19 cellular contexts compared by ENCODE assay signal in the genomic region with DNA sequence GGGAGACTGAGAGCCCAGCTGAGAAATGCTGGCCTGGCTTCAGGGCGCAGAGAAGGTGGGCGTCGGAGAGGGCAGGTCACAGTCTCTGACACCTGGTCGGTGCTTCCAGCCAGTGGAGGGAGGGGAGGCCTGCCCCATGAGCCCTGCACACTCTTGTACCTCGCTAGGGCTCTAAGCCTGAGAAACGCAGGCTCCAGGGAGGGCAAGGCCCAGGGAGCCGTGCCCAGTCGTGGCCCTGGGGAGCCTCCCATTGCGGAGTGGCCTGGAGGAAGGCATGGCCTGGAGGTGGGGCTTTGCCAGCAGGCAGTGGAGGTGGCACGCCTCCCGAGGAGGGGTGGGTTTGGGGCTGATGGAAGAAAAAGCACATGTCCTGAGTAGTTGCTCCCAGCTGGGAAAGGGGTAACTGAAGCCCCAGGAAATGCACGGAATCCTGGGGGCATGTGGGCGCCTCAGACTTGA. TPM values are rescaled to one million over a fixed set of nuclear protein-coding genes. Genes with fewer than 3 reads are reported as not detected.
DNase-seq lines count a peak whose midpoint lies in the region; ATAC-seq and TF ChIP-seq lines count a peak whose summit lies in the region.
"Had no signal": no experiment of that assay in that cellular context is flagged by ENCODE, and none has a peak within 500 bp of the region (broad histone marks: within the 10 kb centered on the region; RNA-seq: fewer than 3 reads in every experiment).

No MANE protein-coding gene starts in this region.

- H2BK120ac ChIP-seq in mesendoderm (ENCODE audit: low read depth, low read length): no peak overlapping the region

- peak; percentile 36 for DNase-seq in activated CD8-positive, alpha-beta memory T cell treated with anti-CD3 and anti-CD28 coated beads, Interleukin-2, amount 10 ng/mL, durations not matched to agents 7 days and 5 days
- no peak for DNase-seq in activated CD8-positive, alpha-beta memory T cell treated with anti-CD3 and anti-CD28 coated beads for 24 hours
- DNase-seq in epithelial cell of prostate (ENCODE audit: low read depth, low spot score) (no peak), mesendoderm (no peak), vagina (ENCODE audit: extremely low spot score in 2 of 2) (peak; percentile 84 to 94), amygdala (lab: John Stamatoyannopoulos, UW) (no peak), OCI-LY7 (ENCODE audit: low spot score) (no peak), tibial nerve (ENCODE audit: low spot score in 2 of 2) (no peak)
- DNase-seq: activated naive CD4-positive, alpha-beta T cell treated with anti-CD3 and anti-CD28 coated beads, Interleukin-2, amount 10 ng/mL, durations not matched to agents 7 days and 5 days; CD4-positive, alpha-beta memory T cell; effector CD4-positive, alpha-beta T cell; foreskin melanocyte; mesenchymal stem cell; stimulated activated CD4-positive, alpha-beta T cell treated with anti-CD3 and anti-CD28 coated beads, Interleukin-2, amount 100 ng/mL, for 48 hours had no signal

- H3K4me3 Mint-ChIP-seq in activated CD8-positive, alpha-beta memory T cell treated with anti-CD3 and anti-CD28 coated beads, Interleukin-2, amount 10 ng/mL, durations not matched to agents 7 days and 5 days: no peak overlapping the region
- H3K4me3 Mint-ChIP-seq: activated naive CD4-positive, alpha-beta T cell treated with anti-CD3 and anti-CD28 coated beads, Interleukin-2, amount 10 ng/mL, durations not matched to agents 7 days and 5 days; brain; neural crest cell; T-helper 1 cell treated with Interleukin-12 subunit alpha and Interleukin-12 subunit beta and Interleukin-4 antibody, amounts not matched to agents 30 μg/mL and 1 μg/mL, for 36 hours had no signal

- peak overlapping the region; percentile 17 for H3K56ac ChIP-seq in mesendoderm (ENCODE audit: low read length)

- H4K8ac ChIP-seq in mesendoderm (ENCODE audit: low read depth, low read length): no peak overlapping the region

- no peaks in the 10 kb centered on the region for H3K79me1 ChIP-seq in mesendoderm (ENCODE audit: low read length)

- H2BK15ac ChIP-seq in mesendoderm (replicated peaks; ENCODE audit: low read depth): no peak overlapping the region

- H3K4me2 ChIP-seq in mesendoderm (ENCODE audit: low read length) (no peak overlapping the region), OCI-LY7 (ENCODE audit: low read length) (no peak overlapping the region)

- no peak overlapping the region for H3K18ac ChIP-seq in mesendoderm (ENCODE audit: low read length)

- POLR2A ChIA-PET in OCI-LY7 (lab: Charles Lee): no interaction called here

- no peak overlapping the region for H2BK5ac ChIP-seq in mesendoderm (ENCODE audit: low read length)

- no peaks in the 10 kb centered on the region for H3K4me1 ChIP-seq in mesendoderm (ENCODE audit: control insufficient read depth, low read depth, low read length)
- H3K4me1 ChIP-seq in vagina: peaks cover 21% of the 10 kb centered on the region
- no peaks in the 10 kb centered on the region for H3K4me1 ChIP-seq in OCI-LY7 (ENCODE audit: insufficient read depth, low read length, poor library complexity, severe bottlenecking)
- peaks cover 0 to 23% (median 0%) of the 10 kb centered on the region in 4 donors for H3K4me1 ChIP-seq in tibial nerve
- H3K4me1 ChIP-seq: A549 had no signal

- no peaks in the 10 kb centered on the region for H3K9me3 ChIP-seq in vagina
- H3K9me3 ChIP-seq in OCI-LY7 (ENCODE audit: low read length): no peaks in the 10 kb centered on the region
- H3K9me3 ChIP-seq in tibial nerve: no peaks in the 10 kb centered on the region
- H3K9me3 ChIP-seq: A549 had no signal

- no TSS peak for BruUV-seq in OCI-LY7 (replicated peaks; lab: Mats Ljungman, UMichigan)

- no peak for TF ChIP-seq CTCF in vagina (IDR thresholded peaks at IDR 0.05)
- no peak for TF ChIP-seq CTCF in OCI-LY7 (conservative IDR thresholded peaks at IDR 0.05; ENCODE audit: low read length)
- TF ChIP-seq CTCF in tibial nerve (IDR thresholded peaks at IDR 0.05): no peak

- H3K9me2 ChIP-seq in OCI-LY7 (ENCODE audit: insufficient read depth, low read length): no peaks in the 10 kb centered on the region

- TF ChIP-seq EP300 in tibial nerve (IDR thresholded peaks at IDR 0.05): no peak

- no peaks in the 10 kb centered on the region for H3K27me3 ChIP-seq in mesendoderm (ENCODE audit: insufficient read depth, low read length, poor library complexity)
- no peaks in the 10 kb centered on the region for H3K27me3 ChIP-seq in vagina
- H3K27me3 ChIP-seq in tibial nerve: no peaks in the 10 kb centered on the region

- no peak overlapping the region for H4K5ac ChIP-seq in mesendoderm (ENCODE audit: low read length)

- CTCF ChIA-PET in activated CD8-positive, alpha-beta memory T cell treated with anti-CD3 and anti-CD28 coated beads, Interleukin-2, amount 10 ng/mL, durations not matched to agents 7 days and 5 days (lab: Charles Lee): no interaction called here
- CTCF ChIA-PET in OCI-LY7 (lab: Charles Lee; ENCODE audit: unreplicated experiment): no interaction called here

- H3K27ac ChIP-seq in epithelial cell of prostate (peak overlapping the region; percentile 66), mesendoderm (ENCODE audit: low read depth, low read length) (no peak overlapping the region), vagina (no peak overlapping the region), OCI-LY7 (ENCODE audit: low read depth, low read length, poor library complexity, severe bottlenecking) (no peak overlapping the region), tibial nerve (no peak overlapping the region)
- H3K27ac ChIP-seq: A549 had no signal

- H2AFZ ChIP-seq in OCI-LY7 (ENCODE audit: low read length): no peak overlapping the region

- H4K20me1 ChIP-seq in OCI-LY7 (ENCODE audit: insufficient read depth, low read length): no peaks in the 10 kb centered on the region

- no peak overlapping the region for H3K27ac Mint-ChIP-seq in activated CD8-positive, alpha-beta memory T cell treated with anti-CD3 and anti-CD28 coated beads, Interleukin-2, amount 10 ng/mL, durations not matched to agents 7 days and 5 days
- H3K27ac Mint-ChIP-seq: activated naive CD4-positive, alpha-beta T cell treated with anti-CD3 and anti-CD28 coated beads, Interleukin-2, amount 10 ng/mL, durations not matched to agents 7 days and 5 days; T-helper 1 cell treated with Interleukin-12 subunit alpha and Interleukin-12 subunit beta and Interleukin-4 antibody, amounts not matched to agents 30 μg/mL and 1 μg/mL, for 36 hours had no signal

- no CpG with 5 or more reads among the region's 13 CpGs for WGBS in mesendoderm (ENCODE audit: extremely low coverage, insufficient coverage, low lambda C conversion rate)
- WGBS in tibial nerve, 2 donors: 48 to 55% methylated on average over 8 to 13 of the region's 13 CpGs

- H3K9ac ChIP-seq in mesendoderm (ENCODE audit: low read length): no peak overlapping the region

- H3K36me3 ChIP-seq in mesendoderm (ENCODE audit: control insufficient read depth, insufficient read depth, low read length): no peaks in the 10 kb centered on the region
- peaks cover 0 to 5% of the 10 kb centered on the region in 2 donors for H3K36me3 ChIP-seq in vagina
- no peaks in the 10 kb centered on the region for H3K36me3 ChIP-seq in OCI-LY7 (ENCODE audit: insufficient read depth, low read length)
- H3K36me3 ChIP-seq in tibial nerve: peaks cover 0 to 36% (median 0%) of the 10 kb centered on the region in 3 donors

- ATAC-seq in activated CD8-positive, alpha-beta memory T cell treated with anti-CD3 and anti-CD28 coated beads, Interleukin-2, amount 10 ng/mL, durations not matched to agents 7 days and 5 days: no peak

- H3K27me3 Mint-ChIP-seq in activated CD8-positive, alpha-beta memory T cell treated with anti-CD3 and anti-CD28 coated beads, Interleukin-2, amount 10 ng/mL, durations not matched to agents 7 days and 5 days: peaks cover 4% of the 10 kb centered on the region
- H3K27me3 Mint-ChIP-seq: CD4-positive, alpha-beta memory T cell had no signal

- TF ChIP-seq POLR2A in vagina (IDR thresholded peaks at IDR 0.05): no peak
- no peak for TF ChIP-seq POLR2A in tibial nerve (IDR thresholded peaks at IDR 0.05)

- H3K9me3 Mint-ChIP-seq in activated CD8-positive, alpha-beta memory T cell treated with anti-CD3 and anti-CD28 coated beads, Interleukin-2, amount 10 ng/mL, durations not matched to agents 7 days and 5 days (ENCODE audit: low read depth): no peaks in the 10 kb centered on the region
- H3K9me3 Mint-ChIP-seq: activated naive CD4-positive, alpha-beta T cell treated with anti-CD3 and anti-CD28 coated beads, Interleukin-2, amount 10 ng/mL, durations not matched to agents 7 days and 5 days; brain; CD4-positive, alpha-beta memory T cell; neural crest cell; T-helper 1 cell treated with Interleukin-12 subunit alpha and Interleukin-12 subunit beta and Interleukin-4 antibody, amounts not matched to agents 30 μg/mL and 1 μg/mL, for 36 hours had no signal

- H3K79me2 ChIP-seq in mesendoderm (ENCODE audit: control insufficient read depth, insufficient read depth, low read length) (no peaks in the 10 kb centered on the region), OCI-LY7 (ENCODE audit: insufficient read depth, low read depth, low read length) (no peaks in the 10 kb centered on the region)

- H3K4me3 ChIP-seq in mesendoderm (ENCODE audit: low read length): no peak overlapping the region
- H3K4me3 ChIP-seq in vagina: peak overlapping the region in 1 of 2 donors; percentile 39
- H3K4me3 ChIP-seq in OCI-LY7 (ENCODE audit: low read depth, low read length, poor library complexity, severe bottlenecking): no peak overlapping the region
- no peak overlapping the region for H3K4me3 ChIP-seq in tibial nerve
- H3K4me3 ChIP-seq: GM12878 had no signal

- H3K4ac ChIP-seq in mesendoderm (ENCODE audit: low read depth, low read length): no peak overlapping the region

- no peaks in the 10 kb centered on the region for H3K36me3 Mint-ChIP-seq in activated CD8-positive, alpha-beta memory T cell treated with anti-CD3 and anti-CD28 coated beads, Interleukin-2, amount 10 ng/mL, durations not matched to agents 7 days and 5 days
- H3K36me3 Mint-ChIP-seq: activated naive CD4-positive, alpha-beta T cell treated with anti-CD3 and anti-CD28 coated beads, Interleukin-2, amount 10 ng/mL, durations not matched to agents 7 days and 5 days had no signal

- no peak overlapping the region for H3K23ac ChIP-seq in mesendoderm (ENCODE audit: low read length)

- no peak overlapping the region for H2AK5ac ChIP-seq in mesendoderm (ENCODE audit: low read length)

- intact Hi-C loops in vagina (cut with DNase I) (no loop called here), OCI-LY7 (cut with micrococcal nuclease; ENCODE audit: unreplicated experiment) (no loop called here)

- no peaks in the 10 kb centered on the region for H3K4me1 Mint-ChIP-seq in activated CD8-positive, alpha-beta memory T cell treated with anti-CD3 and anti-CD28 coated beads, Interleukin-2, amount 10 ng/mL, durations not matched to agents 7 days and 5 days
- H3K4me1 Mint-ChIP-seq: brain, neural crest cell had no signal

RNA-seq across cellular contexts. Expression of gene MTERF4, which starts 39.0 kb away (rescaled TPM):
- total RNA-seq in activated CD8-positive, alpha-beta memory T cell treated with anti-CD3 and anti-CD28 coated beads, Interleukin-2, amount 10 ng/mL, durations not matched to agents 7 days and 5 days: 10 to 100 TPM; 31.5 to 33.0 TPM
- 23.0 TPM for polyA plus RNA-seq in mesendoderm (2013, experiment 1 of 2)
- 23.7 TPM for polyA plus RNA-seq in mesendoderm (2013, experiment 2 of 2)
- total RNA-seq in vagina (30.2 TPM), OCI-LY7 (2022) (48.2 and 52.8 TPM in 2 replicates), tibial nerve (10 to 100 TPM; 28.9 to 60.5 (median 38.9) TPM)
- total RNA-seq in OCI-LY7 (2014; rRNA removed; shearing (Covaris generic)): 57.7 and 58.9 TPM in 2 replicates

Comparison
In these comparisons a context has a peak if more than half of its experiments do, and no peak if none do; other contexts are left out.
1. DNase-seq: peak in activated CD8-positive, alpha-beta memory T cell treated with anti-CD3 and anti-CD28 coated beads, Interleukin-2, amount 10 ng/mL, durations not matched to agents 7 days and 5 days (single experiment) and vagina (2 of 2); none in activated CD8-positive, alpha-beta memory T cell treated with anti-CD3 and anti-CD28 coated beads for 24 hours (single experiment), epithelial cell of prostate (single experiment), mesendoderm (single experiment), amygdala (0 of 56), OCI-LY7 (single experiment) and tibial nerve (0 of 2).